Comparison of ENCODE assay signal across 1 cellular context in genomic region chr1:47460456-47460855, GRCh38.
TF ChIP-seq lines count a peak whose summit lies in the region.

No MANE protein-coding gene starts in this region.

TF ChIP-seq in H1, 55 proteins besides CTCF, POLR2A, EP300 and RAD21:
- TF ChIP-seq BCL11A (IDR thresholded peaks at IDR 0.05; ENCODE audit: low read depth in 2 of 2, low read length in 2 of 2) = no peak
- no peak for TF ChIP-seq GTF2F1 (IDR thresholded peaks at IDR 0.05; ENCODE audit: borderline replicate concordance, low read depth, low read length)
- no peak for TF ChIP-seq SIRT6 (IDR thresholded peaks at IDR 0.05; ENCODE audit: low read length)
- TF ChIP-seq SP4 (IDR thresholded peaks at IDR 0.05; ENCODE audit: low read length) = no peak
- TF ChIP-seq MAFK (IDR thresholded peaks at IDR 0.05; ENCODE audit: low read depth, low read length) = no peak
- TF ChIP-seq TCF12 (IDR thresholded peaks at IDR 0.05; ENCODE audit: low read depth, low read length) = no peak
- TF ChIP-seq E2F6 (IDR thresholded peaks at IDR 0.05) = no peak
- TF ChIP-seq HDAC2 (IDR thresholded peaks at IDR 0.05; ENCODE audit: borderline replicate concordance in 1 of 2, low read depth in 2 of 2, low read length in 2 of 2) = no peak
